In the genomic region with DNA sequence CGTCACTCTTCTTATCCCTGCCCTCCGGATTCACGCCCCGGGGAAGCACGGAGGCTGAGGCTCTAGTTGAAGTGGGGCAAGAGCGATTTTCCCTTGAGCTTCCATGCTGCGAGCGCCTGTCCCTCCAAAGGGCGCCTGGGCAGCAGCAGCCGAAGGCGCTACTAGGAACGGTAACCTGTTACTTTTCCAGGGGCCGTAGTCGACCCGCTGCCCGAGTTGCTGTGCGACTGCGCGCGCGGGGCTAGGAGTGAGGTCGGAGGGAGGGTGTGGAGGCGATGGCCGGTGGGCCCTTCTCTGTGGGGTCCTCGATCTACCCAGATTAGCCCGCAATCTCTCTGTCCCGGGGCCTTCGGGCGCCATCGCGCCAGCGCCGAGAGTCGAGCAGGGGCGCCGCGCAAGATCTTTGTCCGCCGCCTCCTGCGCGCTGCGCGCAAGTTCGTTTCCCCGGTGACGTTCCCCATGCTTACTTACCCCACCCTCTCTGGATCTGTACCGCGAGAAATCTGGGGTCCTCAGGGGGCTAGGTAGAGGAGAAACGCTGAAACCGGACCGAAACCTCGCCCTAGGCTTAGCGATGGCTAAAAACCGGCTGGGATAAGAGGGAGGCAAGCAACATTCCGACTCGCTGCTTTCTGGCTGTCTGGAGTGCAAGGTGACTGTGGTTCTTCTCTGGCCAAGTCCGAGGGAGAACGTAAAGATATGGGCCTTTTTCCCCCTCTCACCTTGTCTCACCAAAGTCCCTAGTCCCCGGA, we compare ENCODE assay signal across 1 cellular context.
TF ChIP-seq lines count a peak whose summit lies in the region.

No MANE protein-coding gene starts in this region.

TF ChIP-seq in SK-N-SH, 30 proteins besides CTCF, POLR2A, EP300 and RAD21 (continued from another document):
- TF ChIP-seq, protein P1, sequence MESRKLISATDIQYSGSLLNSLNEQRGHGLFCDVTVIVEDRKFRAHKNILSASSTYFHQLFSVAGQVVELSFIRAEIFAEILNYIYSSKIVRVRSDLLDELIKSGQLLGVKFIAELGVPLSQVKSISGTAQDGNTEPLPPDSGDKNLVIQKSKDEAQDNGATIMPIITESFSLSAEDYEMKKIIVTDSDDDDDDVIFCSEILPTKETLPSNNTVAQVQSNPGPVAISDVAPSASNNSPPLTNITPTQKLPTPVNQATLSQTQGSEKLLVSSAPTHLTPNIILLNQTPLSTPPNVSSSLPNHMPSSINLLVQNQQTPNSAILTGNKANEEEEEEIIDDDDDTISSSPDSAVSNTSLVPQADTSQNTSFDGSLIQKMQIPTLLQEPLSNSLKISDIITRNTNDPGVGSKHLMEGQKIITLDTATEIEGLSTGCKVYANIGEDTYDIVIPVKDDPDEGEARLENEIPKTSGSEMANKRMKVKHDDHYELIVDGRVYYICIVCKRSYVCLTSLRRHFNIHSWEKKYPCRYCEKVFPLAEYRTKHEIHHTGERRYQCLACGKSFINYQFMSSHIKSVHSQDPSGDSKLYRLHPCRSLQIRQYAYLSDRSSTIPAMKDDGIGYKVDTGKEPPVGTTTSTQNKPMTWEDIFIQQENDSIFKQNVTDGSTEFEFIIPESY (IDR thresholded peaks at IDR 0.05; ENCODE audit: borderline replicate concordance, low read depth), result no peak
- TF ChIP-seq, protein P2, sequence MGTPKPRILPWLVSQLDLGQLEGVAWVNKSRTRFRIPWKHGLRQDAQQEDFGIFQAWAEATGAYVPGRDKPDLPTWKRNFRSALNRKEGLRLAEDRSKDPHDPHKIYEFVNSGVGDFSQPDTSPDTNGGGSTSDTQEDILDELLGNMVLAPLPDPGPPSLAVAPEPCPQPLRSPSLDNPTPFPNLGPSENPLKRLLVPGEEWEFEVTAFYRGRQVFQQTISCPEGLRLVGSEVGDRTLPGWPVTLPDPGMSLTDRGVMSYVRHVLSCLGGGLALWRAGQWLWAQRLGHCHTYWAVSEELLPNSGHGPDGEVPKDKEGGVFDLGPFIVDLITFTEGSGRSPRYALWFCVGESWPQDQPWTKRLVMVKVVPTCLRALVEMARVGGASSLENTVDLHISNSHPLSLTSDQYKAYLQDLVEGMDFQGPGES (IDR thresholded peaks at IDR 0.05; ENCODE audit: low read depth, low read length), result no peak
